In the genomic region with DNA sequence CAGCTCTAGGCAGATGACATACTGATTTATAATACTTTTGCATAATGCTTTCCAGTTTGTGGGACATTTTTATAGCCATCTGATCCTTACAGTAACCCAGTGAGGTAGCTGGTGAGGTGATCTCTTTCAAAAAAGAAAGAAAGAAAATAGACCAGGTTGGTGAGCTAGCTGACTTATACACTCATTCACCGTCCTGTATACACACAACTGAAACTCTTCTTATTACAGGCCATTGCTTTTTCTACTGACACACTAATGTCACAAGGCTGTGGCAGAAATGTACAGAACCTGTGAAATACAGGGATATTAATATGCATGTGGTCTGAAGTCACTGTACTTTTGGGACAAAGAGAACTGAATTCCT, we compare ENCODE assay signal across 12 cellular contexts.
A peak's percentile ranks its signal among the peaks of the same experiment; 100 is the strongest.
DNase-seq lines count a peak whose midpoint lies in the region; ATAC-seq and TF ChIP-seq lines count a peak whose summit lies in the region.
"Had no signal": no experiment of that assay in that cellular context is flagged by ENCODE, and none has a peak within 500 bp of the region (broad histone marks: within the 10 kb centered on the region; RNA-seq: fewer than 3 reads in every experiment).

No MANE protein-coding gene starts in this region.

- peaks cover 10 to 33% of the 10 kb centered on the region in 2 donors for H3K4me1 ChIP-seq in muscle layer of duodenum (ENCODE audit: control insufficient read depth in 1 of 2, insufficient read depth in 2 of 2, low read length in 2 of 2)
- peaks cover 78% of the 10 kb centered on the region for H3K4me1 ChIP-seq in PC-9 (replicated peaks; ENCODE audit: insufficient read depth)

- H3K36me3 Mint-ChIP-seq in Calu3 (ENCODE audit: insufficient read depth, unreplicated experiment): peaks cover 13% of the 10 kb centered on the region
- peaks cover 81% of the 10 kb centered on the region for H3K36me3 Mint-ChIP-seq in activated CD4-positive, alpha-beta memory T cell treated with anti-CD3 and anti-CD28 coated beads, Interleukin-2, amount 10 ng/mL, durations not matched to agents 7 days and 5 days (ENCODE audit: low read depth)

- BruUV-seq in Calu3 (replicated peaks; lab: Mats Ljungman, UMichigan): no TSS peak
- BruUV-seq in PC-9 (replicated peaks; lab: Mats Ljungman, UMichigan): no TSS peak

- no peak for TF ChIP-seq CTCF in Calu3 (IDR thresholded peaks at IDR 0.05; ENCODE audit: unreplicated experiment)
- no peak for TF ChIP-seq CTCF in PC-9 (conservative IDR thresholded peaks at IDR 0.05)

- no peaks in the 10 kb centered on the region for H3K9me3 Mint-ChIP-seq in Calu3 (ENCODE audit: low read depth, unreplicated experiment)
- H3K9me3 Mint-ChIP-seq in activated CD4-positive, alpha-beta memory T cell treated with anti-CD3 and anti-CD28 coated beads, Interleukin-2, amount 10 ng/mL, durations not matched to agents 7 days and 5 days: no peaks in the 10 kb centered on the region

- peak overlapping the region; percentile 60 for H3K27ac ChIP-seq in muscle layer of duodenum (ENCODE audit: low read length)
- H3K27ac ChIP-seq in PC-9: no peak overlapping the region
- H3K27ac ChIP-seq: SJCRH30 had no signal

- H3F3A ChIP-seq in PC-9 (ENCODE audit: insufficient read depth, low read depth): peaks cover 47% of the 10 kb centered on the region

- no peak for DNase-seq in Calu3
- no peak for DNase-seq in activated CD4-positive, alpha-beta memory T cell treated with anti-CD3 and anti-CD28 coated beads, Interleukin-2, amount 10 ng/mL, durations not matched to agents 7 days and 5 days
- no peak for DNase-seq in PC-9
- DNase-seq in DMS153 treated with DMSO at 0.1 percent for 48 hours (lab: John Stamatoyannopoulos, UW; ENCODE audit: unreplicated experiment): no peak
- no peak for DNase-seq in stimulated activated CD4-positive, alpha-beta T cell treated with anti-CD3 and anti-CD28 coated beads, Interleukin-4, amount 100 ng/mL, for 4 hours
- DNase-seq: NCI-H146, SJCRH30, spleen had no signal

- H4K20me1 ChIP-seq in PC-9 (ENCODE audit: insufficient read depth): no peaks in the 10 kb centered on the region

- CTCF ChIA-PET in Calu3 (lab: Charles Lee) (no interaction called here), PC-9 (lab: Charles Lee) (no interaction called here)
- CTCF ChIA-PET in activated CD4-positive, alpha-beta memory T cell treated with anti-CD3 and anti-CD28 coated beads, Interleukin-2, amount 10 ng/mL, durations not matched to agents 7 days and 5 days (lab: Charles Lee): interaction anchor here (0.8 to 9.5 kb wide), 4 partner anchors 21 to 293 kb away, joined by 3 to 106 read pairs (median 6); a partner anchor contains a TSS

- H3K4me3 Mint-ChIP-seq in Calu3 (ENCODE audit: low read depth, unreplicated experiment): no peak overlapping the region
- peak overlapping the region; percentile 81 for H3K4me3 Mint-ChIP-seq in activated CD4-positive, alpha-beta memory T cell treated with anti-CD3 and anti-CD28 coated beads, Interleukin-2, amount 10 ng/mL, durations not matched to agents 7 days and 5 days

- peaks cover 0 to 5% of the 10 kb centered on the region in 2 donors for H3K36me3 ChIP-seq in muscle layer of duodenum (ENCODE audit: control insufficient read depth in 1 of 2, insufficient read depth in 2 of 2, low read length in 2 of 2)
- H3K36me3 ChIP-seq in PC-9 (ENCODE audit: low read depth): no peaks in the 10 kb centered on the region
- H3K36me3 ChIP-seq: SJCRH30 had no signal

- POLR2A ChIA-PET in activated CD4-positive, alpha-beta memory T cell treated with anti-CD3 and anti-CD28 coated beads, Interleukin-2, amount 10 ng/mL, durations not matched to agents 7 days and 5 days (lab: Charles Lee): interaction anchor here (0.8 to 22.2 kb wide), 6 partner anchors 14 to 152 kb away, joined by 3 to 822 read pairs (median 4); a partner anchor contains a TSS
- POLR2A ChIA-PET in PC-9 (lab: Charles Lee; ENCODE audit: unreplicated experiment): no interaction called here

- no peak overlapping the region for H2AFZ ChIP-seq in PC-9

- ATAC-seq in GM21390 (IDR thresholded peaks at IDR 0.05; ENCODE audit: unreplicated experiment): peak; percentile 38
- ATAC-seq in HG03139 (IDR thresholded peaks at IDR 0.05; ENCODE audit: unreplicated experiment): no peak

- H3K27me3 Mint-ChIP-seq in Calu3 (ENCODE audit: unreplicated experiment): no peaks in the 10 kb centered on the region
- no peaks in the 10 kb centered on the region for H3K27me3 Mint-ChIP-seq in activated CD4-positive, alpha-beta memory T cell treated with anti-CD3 and anti-CD28 coated beads, Interleukin-2, amount 10 ng/mL, durations not matched to agents 7 days and 5 days

- H3K9me2 ChIP-seq in PC-9 (ENCODE audit: insufficient read depth): no peaks in the 10 kb centered on the region

- no peaks in the 10 kb centered on the region for H3K79me2 ChIP-seq in PC-9 (ENCODE audit: low read depth)

- H3K4me2 ChIP-seq in PC-9: no peak overlapping the region

- H3K4me3 ChIP-seq in muscle layer of duodenum (ENCODE audit: low read depth in 1 of 2, low read length in 2 of 2) (no peak overlapping the region), PC-9 (no peak overlapping the region)
- H3K4me3 ChIP-seq: SJCRH30, spleen, testis had no signal

- H3K27me3 ChIP-seq in muscle layer of duodenum (ENCODE audit: low read depth, low read length) (no peaks in the 10 kb centered on the region), PC-9 (ENCODE audit: insufficient read depth, low read depth) (no peaks in the 10 kb centered on the region)
- H3K27me3 ChIP-seq: SJCRH30, spleen, testis had no signal

- peak overlapping the region; percentile 42 for H3K27ac Mint-ChIP-seq in Calu3 (ENCODE audit: unreplicated experiment)
- peak overlapping the region; percentile 99 for H3K27ac Mint-ChIP-seq in activated CD4-positive, alpha-beta memory T cell treated with anti-CD3 and anti-CD28 coated beads, Interleukin-2, amount 10 ng/mL, durations not matched to agents 7 days and 5 days

- no peaks in the 10 kb centered on the region for H3K9me3 ChIP-seq in muscle layer of duodenum (ENCODE audit: control insufficient read depth in 1 of 2, low read length in 2 of 2)
- no peaks in the 10 kb centered on the region for H3K9me3 ChIP-seq in PC-9 (ENCODE audit: insufficient read depth, low read depth)
- H3K9me3 ChIP-seq: SJCRH30, spleen, testis had no signal

- intact Hi-C loops in Calu3 (cut with micrococcal nuclease; ENCODE audit: unreplicated experiment) (loop anchor here (5.0 kb wide), 2 partner anchors 77 to 107 kb away; no protein-coding TSS in a partner anchor), PC-9 (cut with micrococcal nuclease; ENCODE audit: unreplicated experiment) (loop anchor here (5.0 to 10.0 kb wide), 2 partner anchors 226 to 368 kb away; no protein-coding TSS in a partner anchor)

- peaks cover 67% of the 10 kb centered on the region for H3K4me1 Mint-ChIP-seq in Calu3 (ENCODE audit: low read depth, unreplicated experiment)
- peaks cover 92% of the 10 kb centered on the region for H3K4me1 Mint-ChIP-seq in activated CD4-positive, alpha-beta memory T cell treated with anti-CD3 and anti-CD28 coated beads, Interleukin-2, amount 10 ng/mL, durations not matched to agents 7 days and 5 days
